In the genomic region with DNA sequence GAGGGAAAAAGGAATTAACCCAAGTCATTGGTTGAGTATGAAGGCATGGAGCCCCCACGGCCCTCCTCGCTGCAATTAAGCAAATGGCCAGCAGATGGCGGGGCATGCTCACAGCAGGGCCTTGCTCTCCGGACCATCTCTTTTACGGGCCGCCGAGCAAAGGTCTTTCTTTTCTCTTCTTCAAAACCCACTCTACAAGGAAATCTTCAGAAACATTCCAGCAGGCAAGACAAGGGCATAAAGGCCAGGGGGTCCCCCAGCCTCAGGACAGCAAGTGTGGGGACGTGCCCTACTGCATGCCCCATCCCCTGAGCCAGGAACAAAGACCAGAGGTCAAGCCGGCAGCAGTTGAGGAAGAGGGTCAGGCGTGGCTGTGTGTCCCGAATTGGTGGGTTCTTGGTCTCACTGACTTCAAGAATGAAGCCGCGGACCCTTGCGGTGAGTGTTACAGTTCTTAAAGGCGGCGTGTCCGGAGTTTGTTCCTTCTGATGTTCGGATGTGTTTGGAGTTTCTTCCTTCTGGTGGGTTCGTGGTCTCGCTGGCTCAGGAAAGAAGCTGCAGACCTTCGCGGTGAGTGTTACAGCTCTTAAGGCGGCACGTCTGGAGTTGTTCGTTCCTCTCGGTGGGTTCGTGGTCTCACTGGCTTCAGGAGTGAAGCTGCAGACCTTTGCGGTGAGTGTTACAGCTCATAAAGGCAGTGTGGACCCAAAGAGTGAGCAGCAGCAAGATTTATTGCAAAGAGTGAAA, we compare ENCODE assay signal across 1 cellular context.
TF ChIP-seq lines count a peak whose summit lies in the region.
"Not testable (repeated sequence)": the region's sequence is repeated elsewhere in the genome, so short reads cannot be mapped to it uniquely, and the experiment has no call there.

No MANE protein-coding gene starts in this region.

TF ChIP-seq in HepG2, 621 proteins besides CTCF, POLR2A, EP300 and RAD21 (continued from another document and continues in another):
- TF ChIP-seq, protein P1, sequence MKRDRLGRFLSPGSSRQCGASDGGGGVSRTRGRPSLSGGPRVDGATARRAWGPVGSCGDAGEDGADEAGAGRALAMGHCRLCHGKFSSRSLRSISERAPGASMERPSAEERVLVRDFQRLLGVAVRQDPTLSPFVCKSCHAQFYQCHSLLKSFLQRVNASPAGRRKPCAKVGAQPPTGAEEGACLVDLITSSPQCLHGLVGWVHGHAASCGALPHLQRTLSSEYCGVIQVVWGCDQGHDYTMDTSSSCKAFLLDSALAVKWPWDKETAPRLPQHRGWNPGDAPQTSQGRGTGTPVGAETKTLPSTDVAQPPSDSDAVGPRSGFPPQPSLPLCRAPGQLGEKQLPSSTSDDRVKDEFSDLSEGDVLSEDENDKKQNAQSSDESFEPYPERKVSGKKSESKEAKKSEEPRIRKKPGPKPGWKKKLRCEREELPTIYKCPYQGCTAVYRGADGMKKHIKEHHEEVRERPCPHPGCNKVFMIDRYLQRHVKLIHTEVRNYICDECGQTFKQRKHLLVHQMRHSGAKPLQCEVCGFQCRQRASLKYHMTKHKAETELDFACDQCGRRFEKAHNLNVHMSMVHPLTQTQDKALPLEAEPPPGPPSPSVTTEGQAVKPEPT (CRISPR knock-in tag; IDR thresholded peaks at IDR 0.05; ENCODE audit: low read depth), result peak; percentile 75
- peak; percentile 49; the same call in 1 of the 2 replicates for TF ChIP-seq HOXA3 (CRISPR knock-in tag; IDR thresholded peaks at IDR 0.05)
- TF ChIP-seq MEIS1 (CRISPR knock-in tag; IDR thresholded peaks at IDR 0.05; ENCODE audit: borderline replicate concordance), result peak; percentile 60; the same call in 1 of the 2 replicates
- TF ChIP-seq ZNF629 (CRISPR knock-in tag; conservative IDR thresholded peaks at IDR 0.05), result peak; percentile 20; the same call in 1 of the 2 replicates
- 0 out of 2 replicates have a peak, but pooled peaks have one; percentile 38 for TF ChIP-seq ZNF782 (CRISPR knock-in tag; IDR thresholded peaks at IDR 0.05; ENCODE audit: borderline replicate concordance)
- peak; percentile 48; the same call in 1 of the 2 replicates for TF ChIP-seq PHF21A (CRISPR knock-in tag; IDR thresholded peaks at IDR 0.05)
- peak; percentile 64 for TF ChIP-seq NR2F6 (IDR thresholded peaks at IDR 0.05)
- TF ChIP-seq NR2F6 (CRISPR knock-in tag; IDR thresholded peaks at IDR 0.05), result peak; percentile 66
- TF ChIP-seq, protein P2, sequence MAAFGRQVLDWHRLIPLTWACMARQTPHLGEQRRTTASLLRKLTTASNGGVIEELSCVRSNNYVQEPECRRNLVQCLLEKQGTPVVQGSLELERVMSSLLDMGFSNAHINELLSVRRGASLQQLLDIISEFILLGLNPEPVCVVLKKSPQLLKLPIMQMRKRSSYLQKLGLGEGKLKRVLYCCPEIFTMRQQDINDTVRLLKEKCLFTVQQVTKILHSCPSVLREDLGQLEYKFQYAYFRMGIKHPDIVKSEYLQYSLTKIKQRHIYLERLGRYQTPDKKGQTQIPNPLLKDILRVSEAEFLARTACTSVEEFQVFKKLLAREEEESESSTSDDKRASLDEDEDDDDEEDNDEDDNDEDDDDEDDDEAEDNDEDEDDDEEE (CRISPR knock-in tag; IDR thresholded peaks at IDR 0.05), result peak; percentile 85; the same call in 1 of the 2 replicates
- TF ChIP-seq ZNF567 (CRISPR knock-in tag; IDR thresholded peaks at IDR 0.05; ENCODE audit: borderline replicate concordance), result 0 out of 2 replicates have a peak, but pooled peaks have one; percentile 59
- peak; percentile 12; the same call in 1 of the 2 replicates for TF ChIP-seq HNF4G (IDR thresholded peaks at IDR 0.05; ENCODE audit: borderline replicate concordance, low read depth, low read length)
- TF ChIP-seq HNF4G (CRISPR knock-in tag; IDR thresholded peaks at IDR 0.05; ENCODE audit: borderline replicate concordance, low read depth), result not testable (repeated sequence)
- TF ChIP-seq SALL1 (CRISPR knock-in tag; IDR thresholded peaks at IDR 0.05), result peak; percentile 75
- TF ChIP-seq ZNF557 (CRISPR knock-in tag; IDR thresholded peaks at IDR 0.05), result peak; percentile 48; the same call in 1 of the 2 replicates
- 0 out of 2 replicates have a peak, but pooled peaks have one; percentile 15 for TF ChIP-seq RXRA (CRISPR knock-in tag; IDR thresholded peaks at IDR 0.05)
- TF ChIP-seq, protein P3, sequence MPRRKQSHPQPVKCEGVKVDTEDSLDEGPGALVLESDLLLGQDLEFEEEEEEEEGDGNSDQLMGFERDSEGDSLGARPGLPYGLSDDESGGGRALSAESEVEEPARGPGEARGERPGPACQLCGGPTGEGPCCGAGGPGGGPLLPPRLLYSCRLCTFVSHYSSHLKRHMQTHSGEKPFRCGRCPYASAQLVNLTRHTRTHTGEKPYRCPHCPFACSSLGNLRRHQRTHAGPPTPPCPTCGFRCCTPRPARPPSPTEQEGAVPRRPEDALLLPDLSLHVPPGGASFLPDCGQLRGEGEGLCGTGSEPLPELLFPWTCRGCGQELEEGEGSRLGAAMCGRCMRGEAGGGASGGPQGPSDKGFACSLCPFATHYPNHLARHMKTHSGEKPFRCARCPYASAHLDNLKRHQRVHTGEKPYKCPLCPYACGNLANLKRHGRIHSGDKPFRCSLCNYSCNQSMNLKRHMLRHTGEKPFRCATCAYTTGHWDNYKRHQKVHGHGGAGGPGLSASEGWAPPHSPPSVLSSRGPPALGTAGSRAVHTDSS (CRISPR knock-in tag; conservative IDR thresholded peaks at IDR 0.05), result peak; percentile 81; the same call in 1 of the 2 replicates
- 0 out of 2 replicates have a peak, but pooled peaks have one; percentile 48 for TF ChIP-seq ZNF572 (CRISPR knock-in tag; IDR thresholded peaks at IDR 0.05)
- TF ChIP-seq, protein P4, sequence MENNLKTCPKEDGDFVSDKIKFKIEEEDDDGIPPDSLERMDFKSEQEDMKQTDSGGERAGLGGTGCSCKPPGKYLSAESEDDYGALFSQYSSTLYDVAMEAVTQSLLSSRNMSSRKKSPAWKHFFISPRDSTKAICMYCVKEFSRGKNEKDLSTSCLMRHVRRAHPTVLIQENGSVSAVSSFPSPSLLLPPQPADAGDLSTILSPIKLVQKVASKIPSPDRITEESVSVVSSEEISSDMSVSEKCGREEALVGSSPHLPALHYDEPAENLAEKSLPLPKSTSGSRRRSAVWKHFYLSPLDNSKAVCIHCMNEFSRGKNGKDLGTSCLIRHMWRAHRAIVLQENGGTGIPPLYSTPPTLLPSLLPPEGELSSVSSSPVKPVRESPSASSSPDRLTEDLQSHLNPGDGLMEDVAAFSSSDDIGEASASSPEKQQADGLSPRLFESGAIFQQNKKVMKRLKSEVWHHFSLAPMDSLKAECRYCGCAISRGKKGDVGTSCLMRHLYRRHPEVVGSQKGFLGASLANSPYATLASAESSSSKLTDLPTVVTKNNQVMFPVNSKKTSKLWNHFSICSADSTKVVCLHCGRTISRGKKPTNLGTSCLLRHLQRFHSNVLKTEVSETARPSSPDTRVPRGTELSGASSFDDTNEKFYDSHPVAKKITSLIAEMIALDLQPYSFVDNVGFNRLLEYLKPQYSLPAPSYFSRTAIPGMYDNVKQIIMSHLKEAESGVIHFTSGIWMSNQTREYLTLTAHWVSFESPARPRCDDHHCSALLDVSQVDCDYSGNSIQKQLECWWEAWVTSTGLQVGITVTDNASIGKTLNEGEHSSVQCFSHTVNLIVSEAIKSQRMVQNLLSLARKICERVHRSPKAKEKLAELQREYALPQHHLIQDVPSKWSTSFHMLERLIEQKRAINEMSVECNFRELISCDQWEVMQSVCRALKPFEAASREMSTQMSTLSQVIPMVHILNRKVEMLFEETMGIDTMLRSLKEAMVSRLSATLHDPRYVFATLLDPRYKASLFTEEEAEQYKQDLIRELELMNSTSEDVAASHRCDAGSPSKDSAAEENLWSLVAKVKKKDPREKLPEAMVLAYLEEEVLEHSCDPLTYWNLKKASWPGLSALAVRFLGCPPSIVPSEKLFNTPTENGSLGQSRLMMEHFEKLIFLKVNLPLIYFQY (CRISPR knock-in tag; IDR thresholded peaks at IDR 0.05; ENCODE audit: borderline replicate concordance), result peak; percentile 80
- TF ChIP-seq, protein P5, sequence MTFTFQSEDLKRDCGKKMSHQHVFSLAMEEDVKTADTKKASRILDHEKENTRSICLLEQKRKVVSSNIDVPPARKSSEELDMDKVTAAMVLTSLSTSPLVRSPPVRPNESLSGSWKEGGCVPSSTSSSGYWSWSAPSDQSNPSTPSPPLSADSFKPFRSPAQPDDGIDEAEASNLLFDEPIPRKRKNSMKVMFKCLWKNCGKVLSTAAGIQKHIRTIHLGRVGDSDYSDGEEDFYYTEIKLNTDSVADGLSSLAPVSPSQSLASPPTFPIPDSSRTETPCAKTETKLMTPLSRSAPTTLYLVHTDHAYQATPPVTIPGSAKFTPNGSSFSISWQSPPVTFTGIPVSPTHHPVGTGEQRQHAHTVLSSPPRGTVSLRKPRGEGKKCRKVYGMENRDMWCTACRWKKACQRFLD (CRISPR knock-in tag; IDR thresholded peaks at IDR 0.05; ENCODE audit: borderline replicate concordance), result peak; percentile 73
- peak; percentile 38; the same call in 1 of the 2 replicates for TF ChIP-seq SAP130 (CRISPR knock-in tag; IDR thresholded peaks at IDR 0.05; ENCODE audit: low read depth)
- TF ChIP-seq SMC3 (IDR thresholded peaks at IDR 0.05; ENCODE audit: low read length), result peak; percentile 88
- TF ChIP-seq, protein P6, sequence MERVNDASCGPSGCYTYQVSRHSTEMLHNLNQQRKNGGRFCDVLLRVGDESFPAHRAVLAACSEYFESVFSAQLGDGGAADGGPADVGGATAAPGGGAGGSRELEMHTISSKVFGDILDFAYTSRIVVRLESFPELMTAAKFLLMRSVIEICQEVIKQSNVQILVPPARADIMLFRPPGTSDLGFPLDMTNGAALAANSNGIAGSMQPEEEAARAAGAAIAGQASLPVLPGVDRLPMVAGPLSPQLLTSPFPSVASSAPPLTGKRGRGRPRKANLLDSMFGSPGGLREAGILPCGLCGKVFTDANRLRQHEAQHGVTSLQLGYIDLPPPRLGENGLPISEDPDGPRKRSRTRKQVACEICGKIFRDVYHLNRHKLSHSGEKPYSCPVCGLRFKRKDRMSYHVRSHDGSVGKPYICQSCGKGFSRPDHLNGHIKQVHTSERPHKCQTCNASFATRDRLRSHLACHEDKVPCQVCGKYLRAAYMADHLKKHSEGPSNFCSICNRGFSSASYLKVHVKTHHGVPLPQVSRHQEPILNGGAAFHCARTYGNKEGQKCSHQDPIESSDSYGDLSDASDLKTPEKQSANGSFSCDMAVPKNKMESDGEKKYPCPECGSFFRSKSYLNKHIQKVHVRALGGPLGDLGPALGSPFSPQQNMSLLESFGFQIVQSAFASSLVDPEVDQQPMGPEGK (CRISPR knock-in tag; IDR thresholded peaks at IDR 0.05), result peak; percentile 80
- peak; percentile 64; the same call in 1 of the 2 replicates for TF ChIP-seq DMAP1 (CRISPR knock-in tag; IDR thresholded peaks at IDR 0.05)
- TF ChIP-seq, protein P7, sequence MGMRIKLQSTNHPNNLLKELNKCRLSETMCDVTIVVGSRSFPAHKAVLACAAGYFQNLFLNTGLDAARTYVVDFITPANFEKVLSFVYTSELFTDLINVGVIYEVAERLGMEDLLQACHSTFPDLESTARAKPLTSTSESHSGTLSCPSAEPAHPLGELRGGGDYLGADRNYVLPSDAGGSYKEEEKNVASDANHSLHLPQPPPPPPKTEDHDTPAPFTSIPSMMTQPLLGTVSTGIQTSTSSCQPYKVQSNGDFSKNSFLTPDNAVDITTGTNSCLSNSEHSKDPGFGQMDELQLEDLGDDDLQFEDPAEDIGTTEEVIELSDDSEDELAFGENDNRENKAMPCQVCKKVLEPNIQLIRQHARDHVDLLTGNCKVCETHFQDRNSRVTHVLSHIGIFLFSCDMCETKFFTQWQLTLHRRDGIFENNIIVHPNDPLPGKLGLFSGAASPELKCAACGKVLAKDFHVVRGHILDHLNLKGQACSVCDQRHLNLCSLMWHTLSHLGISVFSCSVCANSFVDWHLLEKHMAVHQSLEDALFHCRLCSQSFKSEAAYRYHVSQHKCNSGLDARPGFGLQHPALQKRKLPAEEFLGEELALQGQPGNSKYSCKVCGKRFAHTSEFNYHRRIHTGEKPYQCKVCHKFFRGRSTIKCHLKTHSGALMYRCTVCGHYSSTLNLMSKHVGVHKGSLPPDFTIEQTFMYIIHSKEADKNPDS (CRISPR knock-in tag; IDR thresholded peaks at IDR 0.05), result 0 out of 2 replicates have a peak, but pooled peaks have one; percentile 2
- TF ChIP-seq, protein P8, sequence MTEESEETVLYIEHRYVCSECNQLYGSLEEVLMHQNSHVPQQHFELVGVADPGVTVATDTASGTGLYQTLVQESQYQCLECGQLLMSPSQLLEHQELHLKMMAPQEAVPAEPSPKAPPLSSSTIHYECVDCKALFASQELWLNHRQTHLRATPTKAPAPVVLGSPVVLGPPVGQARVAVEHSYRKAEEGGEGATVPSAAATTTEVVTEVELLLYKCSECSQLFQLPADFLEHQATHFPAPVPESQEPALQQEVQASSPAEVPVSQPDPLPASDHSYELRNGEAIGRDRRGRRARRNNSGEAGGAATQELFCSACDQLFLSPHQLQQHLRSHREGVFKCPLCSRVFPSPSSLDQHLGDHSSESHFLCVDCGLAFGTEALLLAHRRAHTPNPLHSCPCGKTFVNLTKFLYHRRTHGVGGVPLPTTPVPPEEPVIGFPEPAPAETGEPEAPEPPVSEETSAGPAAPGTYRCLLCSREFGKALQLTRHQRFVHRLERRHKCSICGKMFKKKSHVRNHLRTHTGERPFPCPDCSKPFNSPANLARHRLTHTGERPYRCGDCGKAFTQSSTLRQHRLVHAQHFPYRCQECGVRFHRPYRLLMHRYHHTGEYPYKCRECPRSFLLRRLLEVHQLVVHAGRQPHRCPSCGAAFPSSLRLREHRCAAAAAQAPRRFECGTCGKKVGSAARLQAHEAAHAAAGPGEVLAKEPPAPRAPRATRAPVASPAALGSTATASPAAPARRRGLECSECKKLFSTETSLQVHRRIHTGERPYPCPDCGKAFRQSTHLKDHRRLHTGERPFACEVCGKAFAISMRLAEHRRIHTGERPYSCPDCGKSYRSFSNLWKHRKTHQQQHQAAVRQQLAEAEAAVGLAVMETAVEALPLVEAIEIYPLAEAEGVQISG (CRISPR knock-in tag; IDR thresholded peaks at IDR 0.05), result peak; percentile 52; the same call in 1 of the 2 replicates
- TF ChIP-seq HDAC1 (CRISPR knock-in tag; IDR thresholded peaks at IDR 0.05), result peak; percentile 49; the same call in 1 of the 2 replicates
- TF ChIP-seq, protein P9, sequence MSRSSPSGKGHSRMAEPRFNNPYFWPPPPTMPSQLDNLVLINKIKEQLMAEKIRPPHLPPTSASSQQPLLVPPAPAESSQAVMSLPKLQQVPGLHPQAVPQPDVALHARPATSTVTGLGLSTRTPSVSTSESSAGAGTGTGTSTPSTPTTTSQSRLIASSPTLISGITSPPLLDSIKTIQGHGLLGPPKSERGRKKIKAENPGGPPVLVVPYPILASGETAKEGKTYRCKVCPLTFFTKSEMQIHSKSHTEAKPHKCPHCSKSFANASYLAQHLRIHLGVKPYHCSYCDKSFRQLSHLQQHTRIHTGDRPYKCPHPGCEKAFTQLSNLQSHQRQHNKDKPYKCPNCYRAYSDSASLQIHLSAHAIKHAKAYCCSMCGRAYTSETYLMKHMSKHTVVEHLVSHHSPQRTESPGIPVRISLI (CRISPR knock-in tag; IDR thresholded peaks at IDR 0.05; ENCODE audit: borderline replicate concordance), result 0 out of 2 replicates have a peak, but pooled peaks have one; percentile 31
- TF ChIP-seq IKZF4 (CRISPR knock-in tag; IDR thresholded peaks at IDR 0.05; ENCODE audit: borderline replicate concordance, low read depth, not compliant biosample characterization), result peak; percentile 44
- peak; percentile 74 for TF ChIP-seq RFXAP (CRISPR knock-in tag; IDR thresholded peaks at IDR 0.05; ENCODE audit: borderline replicate concordance)
- peak; percentile 65; the same call in 1 of the 2 replicates for TF ChIP-seq ZNF619 (CRISPR knock-in tag; IDR thresholded peaks at IDR 0.05)
- TF ChIP-seq AHR (CRISPR knock-in tag; IDR thresholded peaks at IDR 0.05), result 0 out of 2 replicates have a peak, but pooled peaks have one; percentile 32
- peak; percentile 69 for TF ChIP-seq BORCS8-MEF2B (CRISPR knock-in tag; IDR thresholded peaks at IDR 0.05)
